ENCODE assay signal across 11 cellular contexts in genomic region chr9:35686222-35687203, GRCh38. TPM values are rescaled to one million over a fixed set of nuclear protein-coding genes. Genes with fewer than 3 reads are reported as not detected.
DNase-seq lines count a peak whose midpoint lies in the region; ATAC-seq and TF ChIP-seq lines count a peak whose summit lies in the region.
"Had no signal": no experiment of that assay in that cellular context is flagged by ENCODE, and none has a peak within 500 bp of the region (broad histone marks: within the 10 kb centered on the region; RNA-seq: fewer than 3 reads in every experiment).

No MANE protein-coding gene starts in this region.

- H2AK5ac ChIP-seq in mesenchymal stem cell (ENCODE audit: low read length, severe bottlenecking), result no peak overlapping the region

- H4K91ac ChIP-seq in mesenchymal stem cell (ENCODE audit: low read length), result no peak overlapping the region

- H3K4me2 ChIP-seq in mesenchymal stem cell (ENCODE audit: low read length, poor library complexity, severe bottlenecking), result peak overlapping the region; percentile 82

- H3K27me3 ChIP-seq in mesenchymal stem cell (ENCODE audit: control insufficient read depth in 1 of 2, insufficient read depth in 1 of 2, low read length in 2 of 2), result no peaks in the 10 kb centered on the region
- H3K27me3 ChIP-seq in Caco-2 (replicated peaks; ENCODE audit: control insufficient read depth, insufficient read depth, low read length), result no peaks in the 10 kb centered on the region

- TF ChIP-seq CTCF in type B pancreatic cell (conservative IDR thresholded peaks at IDR 0.05) (no peak), Caco-2 (IDR thresholded peaks at IDR 0.05; ENCODE audit: insufficient read depth in 1 of 2, low read depth in 1 of 2, low read length in 1 of 2, severe bottlenecking in 1 of 2, unreplicated experiment in 1 of 2) (no peak)

- H3K4me3 Mint-ChIP-seq in type B pancreatic cell (peak overlapping the region; percentile 86), Caco-2 (ENCODE audit: unreplicated experiment) (no peak overlapping the region)
- H3K4me3 Mint-ChIP-seq: activated naive CD4-positive, alpha-beta T cell treated with anti-CD3 and anti-CD28 coated beads, Interleukin-2, amount 50 U/mL, for 24 hours had no signal

- H3K79me1 ChIP-seq in mesenchymal stem cell (replicated peaks; ENCODE audit: low read length, poor library complexity, severe bottlenecking), result peaks cover 5% of the 10 kb centered on the region

- H3K4ac ChIP-seq in mesenchymal stem cell (ENCODE audit: low read depth in 1 of 2, low read length in 2 of 2), result no peak overlapping the region

- H2BK5ac ChIP-seq in mesenchymal stem cell (ENCODE audit: low read depth, low read length, poor library complexity, severe bottlenecking), result no peak overlapping the region

- DNase-seq in DMS53 (lab: John Stamatoyannopoulos, UW) (peak; percentile 19), DMS53 treated with DMSO at 0.1 percent for 48 hours (lab: John Stamatoyannopoulos, UW; ENCODE audit: unreplicated experiment) (no peak), cerebellar cortex (ENCODE audit: low spot score) (peak; percentile 94), mesenchymal stem cell (peak; percentile 40), type B pancreatic cell (ENCODE audit: extremely low spot score, unreplicated experiment) (no peak), AG08395 (ENCODE audit: low spot score) (no peak), Caco-2 (no peak)
- DNase-seq: naive thymus-derived CD4-positive, alpha-beta T cell had no signal

- no peak overlapping the region for H3K23ac ChIP-seq in mesenchymal stem cell (ENCODE audit: low read length in 2 of 2)

- H4K8ac ChIP-seq in mesenchymal stem cell (ENCODE audit: low read length), result no peak overlapping the region

- no peak overlapping the region for H2AFZ ChIP-seq in mesenchymal stem cell (ENCODE audit: low read depth, low read length)

- H3K9me3 Mint-ChIP-seq in type B pancreatic cell, result no peaks in the 10 kb centered on the region
- H3K9me3 Mint-ChIP-seq in Caco-2 (ENCODE audit: unreplicated experiment), result no peaks in the 10 kb centered on the region
- H3K9me3 Mint-ChIP-seq: activated naive CD4-positive, alpha-beta T cell treated with anti-CD3 and anti-CD28 coated beads, Interleukin-2, amount 50 U/mL, for 24 hours; naive thymus-derived CD4-positive, alpha-beta T cell had no signal

- H2BK12ac ChIP-seq in mesenchymal stem cell (ENCODE audit: low read length in 2 of 2), result peak overlapping the region in 1 of 2 experiments; percentile 4

- H3K27ac Mint-ChIP-seq in type B pancreatic cell (peak overlapping the region; percentile 67), Caco-2 (ENCODE audit: unreplicated experiment) (no peak overlapping the region)
- H3K27ac Mint-ChIP-seq: activated naive CD4-positive, alpha-beta T cell treated with anti-CD3 and anti-CD28 coated beads, Interleukin-2, amount 50 U/mL, for 24 hours had no signal

- peaks cover 19% of the 10 kb centered on the region for H3K36me3 Mint-ChIP-seq in type B pancreatic cell
- peaks cover 13% of the 10 kb centered on the region for H3K36me3 Mint-ChIP-seq in Caco-2 (ENCODE audit: insufficient read depth, unreplicated experiment)
- H3K36me3 Mint-ChIP-seq: activated naive CD4-positive, alpha-beta T cell treated with anti-CD3 and anti-CD28 coated beads, Interleukin-2, amount 50 U/mL, for 24 hours had no signal

- no peak overlapping the region for H3K14ac ChIP-seq in mesenchymal stem cell (ENCODE audit: low read length in 2 of 2)

- H3K4me3 ChIP-seq in mesenchymal stem cell (ENCODE audit: insufficient read depth in 1 of 2, low read depth in 1 of 2, low read length in 2 of 2) (peak overlapping the region in 1 of 2 experiments; percentile 87), Caco-2 (ENCODE audit: low read depth, low read length) (no peak overlapping the region)

- H3K4me1 Mint-ChIP-seq in type B pancreatic cell (ENCODE audit: unreplicated experiment) (peaks cover 36% of the 10 kb centered on the region), Caco-2 (ENCODE audit: low read depth, unreplicated experiment) (peaks cover 8% of the 10 kb centered on the region)

- CTCF ChIA-PET in Caco-2 (lab: Charles Lee), result no interaction called here

- intact Hi-C loops in Caco-2 (cut with micrococcal nuclease; ENCODE audit: unreplicated experiment), result no loop called here

- POLR2A ChIA-PET in Caco-2 (lab: Charles Lee), result interaction anchor here (0.6 kb wide), 1 partner anchor 124 kb away, joined by 3 read pairs; no protein-coding TSS in a partner anchor

- no peaks in the 10 kb centered on the region for H3K9me3 ChIP-seq in mesenchymal stem cell (ENCODE audit: control insufficient read depth, low read length)
- no peaks in the 10 kb centered on the region for H3K9me3 ChIP-seq in Caco-2

- no peak overlapping the region for H3K27ac ChIP-seq in mesenchymal stem cell (ENCODE audit: low read length, poor library complexity, severe bottlenecking)
- H3K27ac ChIP-seq: 22Rv1 had no signal

- 78% methylated on average over 10 of the region's 11 CpGs for WGBS in mesenchymal stem cell

- H3K27me3 Mint-ChIP-seq in type B pancreatic cell, result no peaks in the 10 kb centered on the region
- H3K27me3 Mint-ChIP-seq in Caco-2 (ENCODE audit: insufficient read depth, unreplicated experiment), result no peaks in the 10 kb centered on the region
- H3K27me3 Mint-ChIP-seq: activated naive CD4-positive, alpha-beta T cell treated with anti-CD3 and anti-CD28 coated beads, Interleukin-2, amount 50 U/mL, for 24 hours; naive thymus-derived CD4-positive, alpha-beta T cell had no signal

- H2BK120ac ChIP-seq in mesenchymal stem cell (ENCODE audit: low read depth, low read length), result no peak overlapping the region

- peaks cover 64 to 68% of the 10 kb centered on the region in 2 experiments for H3K36me3 ChIP-seq in mesenchymal stem cell (ENCODE audit: control insufficient read depth in 1 of 2, insufficient read depth in 2 of 2, low read depth in 1 of 2, low read length in 2 of 2)
- no peaks in the 10 kb centered on the region for H3K36me3 ChIP-seq in Caco-2 (ENCODE audit: control insufficient read depth, insufficient read depth, low read length)

- peaks cover 49% of the 10 kb centered on the region for H3K4me1 ChIP-seq in mesenchymal stem cell (ENCODE audit: control insufficient read depth, insufficient read depth, low read depth, low read length)
- H3K4me1 ChIP-seq in Caco-2, result peaks cover 25% of the 10 kb centered on the region

- no peak overlapping the region for H2BK15ac ChIP-seq in mesenchymal stem cell (ENCODE audit: low read depth, poor library complexity, severe bottlenecking)

- no TSS peak for BruUV-seq in Caco-2 (replicated peaks; lab: Mats Ljungman, UMichigan)

- no peak overlapping the region for H3K18ac ChIP-seq in mesenchymal stem cell (ENCODE audit: low read depth in 1 of 2, low read length in 2 of 2)

- no peak for ATAC-seq in activated CD4-positive, CD25-positive, alpha-beta regulatory T cell treated with anti-CD3 and anti-CD28 coated beads, Interleukin-2, amount 50 U/mL, for 24 hours
- ATAC-seq: naive thymus-derived CD4-positive, alpha-beta T cell had no signal

- H3K9ac ChIP-seq in mesenchymal stem cell (ENCODE audit: low read length), result peak overlapping the region; percentile 92

RNA-seq across cellular contexts. Expression of gene TPM2, which starts 3.2 kb away (rescaled TPM):
- polyA plus RNA-seq in mesenchymal stem cell (2013, experiment 1 of 2), result 890 TPM
- polyA plus RNA-seq in mesenchymal stem cell (2013, experiment 2 of 2), result 890 TPM
- total RNA-seq in type B pancreatic cell (ENCODE audit: low replicate concordance) (17.7 and 241 TPM in 2 replicates), Caco-2 (2022) (21.8 and 26.5 TPM in 2 replicates)

RNA-seq across cellular contexts. Expression of gene CA9, which starts 12.8 kb away (rescaled TPM):
- polyA plus RNA-seq in mesenchymal stem cell (2013, experiment 1 of 2), result 0.30 TPM
- 0.38 TPM for polyA plus RNA-seq in mesenchymal stem cell (2013, experiment 2 of 2)
- total RNA-seq in type B pancreatic cell (ENCODE audit: low replicate concordance), result 1.5 TPM in 1 of 2 replicates, not detected in the other
- not detected in 2 replicates for total RNA-seq in Caco-2 (2022)
- polyA plus RNA-seq: naive thymus-derived CD4-positive, alpha-beta T cell had no signal

RNA-seq across cellular contexts. Expression of gene ARHGEF39, which starts 21.5 kb away (rescaled TPM):
- polyA plus RNA-seq in mesenchymal stem cell (2013, experiment 1 of 2), result 0.81 TPM
- 0.73 TPM for polyA plus RNA-seq in mesenchymal stem cell (2013, experiment 2 of 2)
- total RNA-seq in type B pancreatic cell (ENCODE audit: low replicate concordance), result 7.1 and 14.2 TPM in 2 replicates
- 31.4 and 32.8 TPM in 2 replicates for total RNA-seq in Caco-2 (2022)

RNA-seq across cellular contexts. Expression of gene CCDC107, which starts 28.4 kb away (rescaled TPM):
- 21.7 TPM for polyA plus RNA-seq in mesenchymal stem cell (2013, experiment 1 of 2)
- 20.5 TPM for polyA plus RNA-seq in mesenchymal stem cell (2013, experiment 2 of 2)
- total RNA-seq in type B pancreatic cell (ENCODE audit: low replicate concordance) (15.6 and 17.2 TPM in 2 replicates), Caco-2 (2022) (11.8 and 12.1 TPM in 2 replicates)

RNA-seq across cellular contexts. Expression of gene RMRP, which starts 28.7 kb away (rescaled TPM):
- polyA plus RNA-seq in mesenchymal stem cell (2013, experiment 1 of 2), result not detected
- polyA plus RNA-seq in mesenchymal stem cell (2013, experiment 2 of 2), result not detected
- 16,039 and 18,328 TPM in 2 replicates for total RNA-seq in type B pancreatic cell (ENCODE audit: low replicate concordance)
- total RNA-seq in Caco-2 (2022), result 10,161 and 10,726 TPM in 2 replicates

Comparison
In these comparisons a context has a peak if more than half of its experiments do, and no peak if none do; other contexts are left out.
1. DNase-seq: peak in DMS53 (single experiment), cerebellar cortex (single experiment) and mesenchymal stem cell (single experiment); none in DMS53 treated with DMSO at 0.1 percent for 48 hours (single experiment), type B pancreatic cell (single experiment), AG08395 (single experiment) and Caco-2 (0 of 2).